ENCODE assay signal across 8 cellular contexts in the genomic region with DNA sequence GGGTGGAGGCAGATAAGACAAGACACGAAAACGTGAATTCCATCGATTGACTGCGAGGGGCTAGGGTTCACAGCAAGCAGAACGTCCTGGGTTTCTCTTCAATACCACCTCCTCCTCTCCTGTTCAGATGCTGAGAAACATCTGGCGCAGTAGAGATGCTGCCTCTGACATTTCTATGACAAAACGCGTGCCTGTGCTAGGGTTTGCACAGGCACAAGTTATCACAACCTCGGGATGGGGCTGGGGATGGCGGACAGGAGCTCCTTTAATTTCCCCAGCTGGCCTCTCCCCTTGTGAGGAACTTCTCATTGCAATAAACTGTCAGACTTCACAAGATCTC.
A peak's percentile ranks its signal among the peaks of the same experiment; 100 is the strongest.
DNase-seq lines count a peak whose midpoint lies in the region; ATAC-seq and TF ChIP-seq lines count a peak whose summit lies in the region.

No MANE protein-coding gene starts in this region.

- H4K20me1 ChIP-seq in OCI-LY3 (ENCODE audit: insufficient read depth, low read length): no peaks in the 10 kb centered on the region

- peak overlapping the region; percentile 21 to 87 (median 72) for H3K27ac Mint-ChIP-seq in CD4-positive, alpha-beta memory T cell

- CTCF ChIA-PET in CD4-positive, alpha-beta memory T cell (lab: Charles Lee; ENCODE audit: partially characterized antibody): interaction anchor here (0.8 to 4.5 kb wide), 11 partner anchors 8 to 149 kb away, joined by 3 to 28 read pairs (median 5); no protein-coding TSS in a partner anchor

- H2AFZ ChIP-seq in OCI-LY3 (ENCODE audit: low read depth, low read length) (peak overlapping the region; percentile 70), neuron (ENCODE audit: low read depth, low read length) (peak overlapping the region; percentile 97)

- peak overlapping the region; percentile 92 for H3K4me2 ChIP-seq in OCI-LY3 (ENCODE audit: low read length)

- no peaks in the 10 kb centered on the region for H3K9me3 ChIP-seq in CD4-positive, alpha-beta memory T cell (ENCODE audit: control insufficient read depth in 1 of 2, low read length in 2 of 2)
- H3K9me3 ChIP-seq in OCI-LY3 (ENCODE audit: insufficient read depth, low read length): no peaks in the 10 kb centered on the region
- H3K9me3 ChIP-seq in neuron (ENCODE audit: low read length): no peaks in the 10 kb centered on the region

- H3K4me1 Mint-ChIP-seq in CD4-positive, alpha-beta memory T cell: peaks cover 26 to 56% (median 39%) of the 10 kb centered on the region in 4 donors

- H3K9ac ChIP-seq in OCI-LY3 (ENCODE audit: low read length): peak overlapping the region; percentile 62

- no peak for ATAC-seq in HG03097 (IDR thresholded peaks at IDR 0.05; ENCODE audit: low FRiP score, unreplicated experiment)

- 0 out of 2 replicates have a peak, but pooled peaks cover 6% of the 10 kb centered on the region for H3K79me2 ChIP-seq in OCI-LY3 (ENCODE audit: low read length)

- H3K4me3 Mint-ChIP-seq in CD4-positive, alpha-beta memory T cell: peak overlapping the region; percentile 83 to 92 (median 90)

- no peaks in the 10 kb centered on the region for H3K27me3 ChIP-seq in CD4-positive, alpha-beta memory T cell (ENCODE audit: insufficient read depth, low read length)
- H3K27me3 ChIP-seq in OCI-LY3 (ENCODE audit: low read depth, low read length) (no peaks in the 10 kb centered on the region), neuron (ENCODE audit: insufficient read depth, low read length) (peaks cover 3% of the 10 kb centered on the region)

- H3K27me3 Mint-ChIP-seq in CD4-positive, alpha-beta memory T cell: no peaks in the 10 kb centered on the region

- H3K36me3 Mint-ChIP-seq in CD4-positive, alpha-beta memory T cell: peaks cover 2 to 6% of the 10 kb centered on the region in 2 donors

- TF ChIP-seq CTCF in OCI-LY3 (IDR thresholded peaks at IDR 0.05; ENCODE audit: low read depth, low read length): no peak
- no peak for TF ChIP-seq CTCF in epithelial cell of esophagus (IDR thresholded peaks at IDR 0.05; ENCODE audit: insufficient read depth, low read depth, low read length, missing control alignments)

- no peaks in the 10 kb centered on the region for H3K36me3 ChIP-seq in CD4-positive, alpha-beta memory T cell (ENCODE audit: insufficient read depth, low read length)
- H3K36me3 ChIP-seq in OCI-LY3 (replicated peaks; ENCODE audit: low read depth, low read length) (no peaks in the 10 kb centered on the region), neuron (ENCODE audit: insufficient read depth, low read length) (no peaks in the 10 kb centered on the region)

- POLR2A ChIA-PET in CD4-positive, alpha-beta memory T cell (lab: Charles Lee; ENCODE audit: partially characterized antibody): interaction anchor here (0.7 to 2.8 kb wide), 11 partner anchors 10 to 144 kb away, joined by 3 to 32 read pairs (median 4); a partner anchor contains a TSS

- intact Hi-C loops in CD4-positive, alpha-beta memory T cell (cut with micrococcal nuclease): no loop called here

- peak overlapping the region; percentile 30 for H3K27ac ChIP-seq in CD4-positive, alpha-beta memory T cell (ENCODE audit: low read depth, low read length)
- H3K27ac ChIP-seq in OCI-LY3 (ENCODE audit: low read length) (no peak overlapping the region), caudate nucleus (ENCODE audit: low read depth, low read length) (no peak overlapping the region)

- H3K4me3 ChIP-seq in CD4-positive, alpha-beta memory T cell (ENCODE audit: low read length in 2 of 2): peak overlapping the region; percentile 30 to 62
- H3K4me3 ChIP-seq in OCI-LY3 (ENCODE audit: low read length) (peak overlapping the region; percentile 90), epithelial cell of esophagus (ENCODE audit: low read length) (peak overlapping the region; percentile 74), neuron (ENCODE audit: low read length) (peak overlapping the region; percentile 89)

- H3K4me1 ChIP-seq in CD4-positive, alpha-beta memory T cell (ENCODE audit: insufficient read depth, low read length): peaks cover 26% of the 10 kb centered on the region
- peaks cover 8% of the 10 kb centered on the region; the same call in 1 of the 2 replicates for H3K4me1 ChIP-seq in OCI-LY3 (ENCODE audit: low read length)
- peaks cover 38% of the 10 kb centered on the region for H3K4me1 ChIP-seq in neuron (ENCODE audit: insufficient read depth, low read length)

- no peaks in the 10 kb centered on the region for H3K9me3 Mint-ChIP-seq in CD4-positive, alpha-beta memory T cell

- no peak for DNase-seq in CD4-positive, alpha-beta memory T cell
- peak; percentile 34 for DNase-seq in epithelial cell of esophagus (ENCODE audit: low read depth)
- no peak for DNase-seq in NCI-H2107 treated with DMSO at 0.1 percent for 48 hours (lab: John Stamatoyannopoulos, UW; ENCODE audit: unreplicated experiment)
- no peak for DNase-seq in caudate nucleus (lab: John Stamatoyannopoulos, UW)
- no peak for DNase-seq in KG1 (lab: John Stamatoyannopoulos, UW)
